ENCODE assay signal across 9 cellular contexts in the genomic region with DNA sequence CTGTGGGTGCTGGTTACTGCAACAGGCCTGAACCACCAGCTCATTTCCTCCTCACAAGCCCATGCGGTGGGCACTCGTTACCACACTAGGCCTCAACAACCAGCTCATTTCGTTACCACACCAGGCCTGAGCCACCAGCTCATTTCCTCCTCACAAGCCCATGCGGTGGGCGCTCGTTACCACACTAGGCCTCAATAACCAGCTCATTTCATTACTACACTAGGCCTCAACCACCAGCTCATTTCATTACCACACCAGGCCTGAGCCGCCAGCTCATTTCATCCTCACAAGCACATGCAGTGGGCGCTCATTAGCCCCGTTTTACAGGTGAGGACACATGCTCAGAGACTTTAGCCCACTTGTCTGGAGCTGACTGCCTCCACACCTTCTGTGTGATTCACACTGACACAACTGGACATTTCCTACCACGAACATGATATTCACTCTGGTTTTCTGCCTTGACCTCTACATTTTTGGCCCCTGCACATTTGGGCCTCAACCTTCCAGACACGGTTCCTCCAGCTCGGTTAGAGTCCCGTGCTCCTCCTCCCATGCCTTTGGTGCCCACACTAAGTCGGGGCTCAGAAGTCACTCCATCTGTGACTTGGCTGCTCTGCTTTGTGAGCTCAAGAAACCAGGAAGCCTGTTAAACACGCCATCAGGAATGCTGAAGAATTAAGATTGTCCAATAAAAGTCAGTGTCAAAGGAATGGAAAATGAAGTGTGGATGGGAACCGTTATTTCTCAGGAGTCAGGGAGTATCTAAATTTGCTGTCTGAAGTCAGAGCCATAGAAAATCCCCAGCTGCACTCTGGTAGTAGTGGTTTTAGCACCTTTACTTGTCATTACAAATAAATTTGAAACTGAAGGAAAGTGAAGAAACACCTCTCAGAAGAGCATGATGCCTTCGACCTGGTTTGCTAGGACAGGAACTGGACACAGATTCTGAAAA. TPM values are rescaled to one million over a fixed set of nuclear protein-coding genes. Genes with fewer than 3 reads are reported as not detected.
DNase-seq lines count a peak whose midpoint lies in the region; ATAC-seq and TF ChIP-seq lines count a peak whose summit lies in the region.
"Had no signal": no experiment of that assay in that cellular context is flagged by ENCODE, and none has a peak within 500 bp of the region (broad histone marks: within the 10 kb centered on the region; RNA-seq: fewer than 3 reads in every experiment).

No MANE protein-coding gene starts in this region.

- DNase-seq in T-helper 2 cell treated with Interferon-gamma antibody and Interleukin-4, amounts not matched to agents 5 μg/mL and 100 μg/mL, for 36 hours (ENCODE audit: low spot score): peak; percentile 81
- peak; percentile 29 to 59 (median 32) for DNase-seq in effector memory CD4-positive, alpha-beta T cell
- DNase-seq in thyroid gland: peak; percentile 2 to 15
- DNase-seq in DMS153 treated with DMSO at 0.1 percent for 48 hours (lab: John Stamatoyannopoulos, UW; ENCODE audit: unreplicated experiment): no peak
- no peak for DNase-seq in GM03348 (ENCODE audit: low spot score)
- no peak for DNase-seq in middle frontal gyrus (ENCODE audit: extremely low spot score, low spot score)

- H3K36me3 ChIP-seq in effector memory CD4-positive, alpha-beta T cell (ENCODE audit: control insufficient read depth, insufficient read depth, low read length): no peaks in the 10 kb centered on the region
- H3K36me3 ChIP-seq in thyroid gland: no peaks in the 10 kb centered on the region
- H3K36me3 ChIP-seq: thoracic aorta had no signal

- no peak overlapping the region for H3K4me3 ChIP-seq in effector memory CD4-positive, alpha-beta T cell (ENCODE audit: insufficient read depth, low read depth, low read length, poor library complexity, severe bottlenecking)
- H3K4me3 ChIP-seq in thyroid gland (replicated peaks in 1 of 3): no peak overlapping the region
- H3K4me3 ChIP-seq: thoracic aorta had no signal

- no peaks in the 10 kb centered on the region for H3K9me3 ChIP-seq in effector memory CD4-positive, alpha-beta T cell (ENCODE audit: control insufficient read depth, low read length)
- H3K9me3 ChIP-seq in thyroid gland: no peaks in the 10 kb centered on the region
- H3K9me3 ChIP-seq: thoracic aorta had no signal

- ATAC-seq in GM18519 (IDR thresholded peaks at IDR 0.05; ENCODE audit: low FRiP score, unreplicated experiment) (peak; percentile 88), HG02798 (IDR thresholded peaks at IDR 0.05; ENCODE audit: poor library complexity, unreplicated experiment) (peak; percentile 88)

- H3K27me3 Mint-ChIP-seq in T-helper 2 cell treated with Interferon-gamma antibody and Interleukin-4, amounts not matched to agents 5 μg/mL and 100 μg/mL, for 36 hours (ENCODE audit: low read depth): peaks cover 4% of the 10 kb centered on the region

- WGBS in thyroid gland, 2 donors: 93% methylated on average over 17 of the region's 17 CpGs

- H3K27ac Mint-ChIP-seq in T-helper 2 cell treated with Interferon-gamma antibody and Interleukin-4, amounts not matched to agents 5 μg/mL and 100 μg/mL, for 36 hours: peak overlapping the region; percentile 82

- TF ChIP-seq POLR2A in thyroid gland (IDR thresholded peaks at IDR 0.05): no peak

- H3K4me1 Mint-ChIP-seq in T-helper 2 cell treated with Interferon-gamma antibody and Interleukin-4, amounts not matched to agents 5 μg/mL and 100 μg/mL, for 36 hours (ENCODE audit: low read depth): peaks cover 26% of the 10 kb centered on the region

- H3K4me1 ChIP-seq in effector memory CD4-positive, alpha-beta T cell (ENCODE audit: control insufficient read depth, insufficient read depth, low read length, poor library complexity, severe bottlenecking): no peaks in the 10 kb centered on the region
- H3K4me1 ChIP-seq in thyroid gland: no peaks in the 10 kb centered on the region

- TF ChIP-seq CTCF in thyroid gland (IDR thresholded peaks at IDR 0.05): no peak

- no peaks in the 10 kb centered on the region for H3K27me3 ChIP-seq in effector memory CD4-positive, alpha-beta T cell (replicated peaks; ENCODE audit: control insufficient read depth, insufficient read depth, low read length, poor library complexity, severe bottlenecking)
- no peaks in the 10 kb centered on the region for H3K27me3 ChIP-seq in thyroid gland

- no peak overlapping the region for H3K27ac ChIP-seq in effector memory CD4-positive, alpha-beta T cell (ENCODE audit: insufficient read depth, low read length, poor library complexity, severe bottlenecking)
- no peak overlapping the region for H3K27ac ChIP-seq in thyroid gland
- H3K27ac ChIP-seq: thoracic aorta had no signal

- peak overlapping the region; percentile 29 for H3K4me3 Mint-ChIP-seq in T-helper 2 cell treated with Interferon-gamma antibody and Interleukin-4, amounts not matched to agents 5 μg/mL and 100 μg/mL, for 36 hours

- intact Hi-C loops in thyroid gland (cut with DNase I): no loop called here

- peaks cover 5% of the 10 kb centered on the region for H3K36me3 Mint-ChIP-seq in T-helper 2 cell treated with Interferon-gamma antibody and Interleukin-4, amounts not matched to agents 5 μg/mL and 100 μg/mL, for 36 hours (ENCODE audit: low read depth)

- peaks cover 5% of the 10 kb centered on the region for H3K9me3 Mint-ChIP-seq in T-helper 2 cell treated with Interferon-gamma antibody and Interleukin-4, amounts not matched to agents 5 μg/mL and 100 μg/mL, for 36 hours

RNA-seq across cellular contexts. Expression of gene LANCL2, which starts 55.8 kb away (rescaled TPM):
- 10 to 100 TPM; 14.5 to 32.5 (median 24.3) TPM for total RNA-seq in thyroid gland

Comparison
In these comparisons a context has a peak if more than half of its experiments do, and no peak if none do; other contexts are left out.
1. DNase-seq: peak in T-helper 2 cell treated with Interferon-gamma antibody and Interleukin-4, amounts not matched to agents 5 μg/mL and 100 μg/mL, for 36 hours (single experiment), effector memory CD4-positive, alpha-beta T cell (3 of 3) and thyroid gland (2 of 2); none in DMS153 treated with DMSO at 0.1 percent for 48 hours (single experiment), GM03348 (single experiment) and middle frontal gyrus (single experiment).